In the genomic region with DNA sequence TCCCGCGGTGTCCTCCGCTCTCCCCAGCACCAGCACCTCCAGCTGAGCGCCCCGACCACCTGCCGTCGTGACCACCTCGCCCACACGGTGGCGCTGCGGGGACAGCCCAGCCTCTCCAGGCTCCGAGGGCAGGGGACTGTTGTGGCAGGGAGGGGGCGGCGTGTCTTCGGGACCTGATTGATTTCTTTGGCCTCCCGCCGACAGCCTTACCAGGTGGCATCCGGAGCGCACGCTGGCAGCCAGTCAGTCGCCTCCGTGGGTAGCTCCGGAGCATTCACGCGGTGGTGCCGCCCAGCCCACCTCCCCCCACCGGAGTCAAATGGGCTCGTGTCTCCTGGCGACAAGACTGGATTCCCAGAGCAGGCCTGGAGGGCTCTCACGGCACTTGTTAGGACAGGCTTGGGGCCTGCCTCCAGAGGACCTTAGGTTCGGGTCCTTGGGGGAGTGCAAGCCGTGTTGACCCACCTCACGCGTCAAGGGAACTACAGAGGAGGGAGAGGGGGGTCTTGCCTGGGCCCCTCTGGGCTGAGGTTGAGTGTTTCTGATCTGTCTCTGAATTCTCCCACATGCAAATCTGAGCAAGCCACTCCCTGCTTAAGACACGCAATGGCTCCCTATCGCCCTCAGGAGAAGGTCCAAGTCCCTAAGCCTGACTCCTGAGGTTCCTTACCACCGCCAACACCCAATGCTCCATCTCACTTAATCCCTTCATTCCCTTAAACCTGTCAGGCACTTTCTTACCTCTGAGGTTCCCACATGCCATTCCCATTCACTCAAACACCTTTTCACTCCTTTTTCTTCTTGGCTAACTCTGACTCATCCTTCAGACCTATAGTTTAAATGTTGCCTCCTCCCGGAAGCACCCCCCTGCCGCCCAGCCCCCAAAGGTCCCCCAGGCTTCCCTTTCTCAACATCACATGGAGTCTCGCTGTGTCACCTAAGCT, we compare ENCODE assay signal across 8 cellular contexts. TPM values are rescaled to one million over a fixed set of nuclear protein-coding genes. Genes with fewer than 3 reads are reported as not detected.
DNase-seq lines count a peak whose midpoint lies in the region; ATAC-seq and TF ChIP-seq lines count a peak whose summit lies in the region.

No MANE protein-coding gene starts in this region.

- no peaks in the 10 kb centered on the region for H3K79me2 ChIP-seq in GM23338 (replicated peaks; ENCODE audit: insufficient read depth)

- no peak overlapping the region for H3K4me3 ChIP-seq in CD4-positive, CD25-positive, alpha-beta regulatory T cell (ENCODE audit: low read depth, low read length)
- H3K4me3 ChIP-seq in GM23338, result peak overlapping the region; percentile 68
- peak overlapping the region in 1 of 2 donors; percentile 60 for H3K4me3 ChIP-seq in ascending aorta
- peak overlapping the region; percentile 41 for H3K4me3 ChIP-seq in retinal pigment epithelial cell (ENCODE audit: low read length)

- H3K9me3 ChIP-seq in CD4-positive, CD25-positive, alpha-beta regulatory T cell (ENCODE audit: control insufficient read depth in 2 of 2, low read length in 2 of 2), result no peaks in the 10 kb centered on the region
- H3K9me3 ChIP-seq in ascending aorta, result no peaks in the 10 kb centered on the region

- TF ChIP-seq CTCF in GM23338 (conservative IDR thresholded peaks at IDR 0.05; ENCODE audit: low read depth in 2 of 2) (peak; percentile 76 to 99), ascending aorta (IDR thresholded peaks at IDR 0.05) (peak; percentile 90 to 99 (median 98)), retinal pigment epithelial cell (conservative IDR thresholded peaks at IDR 0.05; ENCODE audit: low read depth, low read length) (peak; percentile 85)

- H3K27me3 Mint-ChIP-seq in CD4-positive, CD25-positive, alpha-beta regulatory T cell, result peaks cover 29% of the 10 kb centered on the region
- H3K27me3 Mint-ChIP-seq in GM23338 (ENCODE audit: insufficient read depth, low read depth, poor library complexity), result peaks cover 25% of the 10 kb centered on the region

- no peaks in the 10 kb centered on the region for H4K20me1 ChIP-seq in GM23338 (replicated peaks; ENCODE audit: insufficient read depth)

- H3F3A ChIP-seq in GM23338 (replicated peaks; ENCODE audit: low read depth), result no peaks in the 10 kb centered on the region

- peak overlapping the region in 2 of 4 donors; percentile 36 to 77 for H3K4me3 Mint-ChIP-seq in CD4-positive, CD25-positive, alpha-beta regulatory T cell
- H3K4me3 Mint-ChIP-seq in GM23338, result peak overlapping the region; percentile 67

- H3K4me1 ChIP-seq in CD4-positive, CD25-positive, alpha-beta regulatory T cell (ENCODE audit: control insufficient read depth, insufficient read depth, low read length, poor library complexity, severe bottlenecking), result peaks cover 7% of the 10 kb centered on the region
- H3K4me1 ChIP-seq in GM23338 (ENCODE audit: insufficient read depth) (peaks cover 8% of the 10 kb centered on the region; the same call in 1 of the 2 replicates), ascending aorta (peaks cover 4 to 5% of the 10 kb centered on the region in 2 donors)

- peak overlapping the region in 1 of 3 donors; percentile 17 for H3K27ac Mint-ChIP-seq in CD4-positive, CD25-positive, alpha-beta regulatory T cell
- H3K27ac Mint-ChIP-seq in GM23338, result no peak overlapping the region

- H3K27ac ChIP-seq in CD4-positive, CD25-positive, alpha-beta regulatory T cell (ENCODE audit: insufficient read depth, low read length, poor library complexity, severe bottlenecking), result no peak overlapping the region
- H3K27ac ChIP-seq in GM23338 (ENCODE audit: low read depth), result no peak overlapping the region
- no peak overlapping the region for H3K27ac ChIP-seq in ascending aorta

- ATAC-seq in CD4-positive, CD25-positive, alpha-beta regulatory T cell (ENCODE audit: low read depth in 2 of 2), result peak; percentile 71 to 72
- peak; percentile 75 for ATAC-seq in GM23338
- no peak for ATAC-seq in GM21526 (IDR thresholded peaks at IDR 0.05; ENCODE audit: low FRiP score, unreplicated experiment)

- no peaks in the 10 kb centered on the region for H3K27me3 ChIP-seq in CD4-positive, CD25-positive, alpha-beta regulatory T cell (ENCODE audit: control insufficient read depth, insufficient read depth, low read length)
- H3K27me3 ChIP-seq in GM23338 (ENCODE audit: insufficient read depth) (peaks cover 14% of the 10 kb centered on the region; the same call in 1 of the 2 replicates), ascending aorta (no peaks in the 10 kb centered on the region)

- H3K36me3 Mint-ChIP-seq in CD4-positive, CD25-positive, alpha-beta regulatory T cell, result peaks cover 3% of the 10 kb centered on the region
- H3K36me3 Mint-ChIP-seq in GM23338 (ENCODE audit: low read depth), result no peaks in the 10 kb centered on the region

- peak overlapping the region; percentile 84; the same call in 1 of the 2 replicates for H2AFZ ChIP-seq in GM23338

- no peaks in the 10 kb centered on the region for H3K36me3 ChIP-seq in CD4-positive, CD25-positive, alpha-beta regulatory T cell (ENCODE audit: control insufficient read depth, insufficient read depth, low read length)
- H3K36me3 ChIP-seq in GM23338 (ENCODE audit: insufficient read depth) (no peaks in the 10 kb centered on the region), ascending aorta (no peaks in the 10 kb centered on the region)

- DNase-seq in CD4-positive, CD25-positive, alpha-beta regulatory T cell, result peak; percentile 32 to 56 (median 52)
- peak; percentile 88 for DNase-seq in GM23338 (ENCODE audit: low spot score)
- DNase-seq in NCI-H1105 treated with DMSO at 0.1 percent for 48 hours (lab: John Stamatoyannopoulos, UW), result peak; percentile 86
- DNase-seq in T-helper 22 cell (ENCODE audit: low read depth), result peak; percentile 15
- peak in 1 of 2 donors; percentile 91 for DNase-seq in ascending aorta (ENCODE audit: low spot score in 2 of 2)
- peak; percentile 74 for DNase-seq in hepatic stellate cell (ENCODE audit: low spot score)
- DNase-seq in retinal pigment epithelial cell (ENCODE audit: low read depth), result peak; percentile 21

- H3K9me2 ChIP-seq in GM23338 (ENCODE audit: insufficient read depth), result no peaks in the 10 kb centered on the region

- intact Hi-C loops in ascending aorta (cut with DNase I), result loop anchor here (2.0 to 10.0 kb wide), 2 partner anchors 58 to 544 kb away; a partner anchor contains a TSS

- H3K4me1 Mint-ChIP-seq in CD4-positive, CD25-positive, alpha-beta regulatory T cell, result peaks cover 0 to 13% (median 1%) of the 10 kb centered on the region in 4 donors
- peaks cover 3% of the 10 kb centered on the region; the same call in 1 of the 3 replicates for H3K4me1 Mint-ChIP-seq in GM23338

- peak overlapping the region; percentile 78 for H3K4me2 ChIP-seq in GM23338

- peaks cover 0 to 2% (median 0%) of the 10 kb centered on the region in 7 donors for H3K9me3 Mint-ChIP-seq in CD4-positive, CD25-positive, alpha-beta regulatory T cell
- H3K9me3 Mint-ChIP-seq in GM23338, result no peaks in the 10 kb centered on the region; the same call in 2 of the 3 replicates

TF ChIP-seq in GM23338, 12 proteins besides CTCF, POLR2A, EP300 and RAD21 (continues in another document):
- TF ChIP-seq POLR2AphosphoS5 (IDR thresholded peaks at IDR 0.05; ENCODE audit: low read depth) (no peak), ZNF331 (CRISPR knock-in tag; IDR thresholded peaks at IDR 0.05; ENCODE audit: low read depth) (no peak)

RNA-seq across cellular contexts. Expression of a gene that starts 51.2 kb away (rescaled TPM):
- total RNA-seq in CD4-positive, CD25-positive, alpha-beta regulatory T cell, result 0.69 TPM
- not detected for polyA plus RNA-seq in CD4-positive, CD25-positive, alpha-beta regulatory T cell
- total RNA-seq in GM23338 (2014; rRNA removed; shearing (Covaris generic)), result not detected in 2 replicates
- 0.16 and 0.17 TPM in 2 replicates for polyA plus RNA-seq in GM23338 (2016; fragmentation: Nextera tagmentation; extraction: Ambion mirVana)
- 2.6 TPM for total RNA-seq in ascending aorta
